1 cellular context compared by ENCODE assay signal in genomic region chr1:109877320-109877771, GRCh38.
TF ChIP-seq lines count a peak whose summit lies in the region.

No MANE protein-coding gene starts in this region.

TF ChIP-seq in HepG2, 621 proteins besides CTCF, POLR2A, EP300 and RAD21 (continued from another document and continues in another):
- peak; percentile 20; the same call in 1 of the 2 replicates for TF ChIP-seq PATZ1 (CRISPR knock-in tag; IDR thresholded peaks at IDR 0.05)
- TF ChIP-seq ZBTB7B (CRISPR knock-in tag; IDR thresholded peaks at IDR 0.05), result 0 out of 2 replicates have a peak, but pooled peaks have one; percentile 25
- no peak for TF ChIP-seq CCDC6 (CRISPR knock-in tag; IDR thresholded peaks at IDR 0.05)
- TF ChIP-seq, protein P1, sequence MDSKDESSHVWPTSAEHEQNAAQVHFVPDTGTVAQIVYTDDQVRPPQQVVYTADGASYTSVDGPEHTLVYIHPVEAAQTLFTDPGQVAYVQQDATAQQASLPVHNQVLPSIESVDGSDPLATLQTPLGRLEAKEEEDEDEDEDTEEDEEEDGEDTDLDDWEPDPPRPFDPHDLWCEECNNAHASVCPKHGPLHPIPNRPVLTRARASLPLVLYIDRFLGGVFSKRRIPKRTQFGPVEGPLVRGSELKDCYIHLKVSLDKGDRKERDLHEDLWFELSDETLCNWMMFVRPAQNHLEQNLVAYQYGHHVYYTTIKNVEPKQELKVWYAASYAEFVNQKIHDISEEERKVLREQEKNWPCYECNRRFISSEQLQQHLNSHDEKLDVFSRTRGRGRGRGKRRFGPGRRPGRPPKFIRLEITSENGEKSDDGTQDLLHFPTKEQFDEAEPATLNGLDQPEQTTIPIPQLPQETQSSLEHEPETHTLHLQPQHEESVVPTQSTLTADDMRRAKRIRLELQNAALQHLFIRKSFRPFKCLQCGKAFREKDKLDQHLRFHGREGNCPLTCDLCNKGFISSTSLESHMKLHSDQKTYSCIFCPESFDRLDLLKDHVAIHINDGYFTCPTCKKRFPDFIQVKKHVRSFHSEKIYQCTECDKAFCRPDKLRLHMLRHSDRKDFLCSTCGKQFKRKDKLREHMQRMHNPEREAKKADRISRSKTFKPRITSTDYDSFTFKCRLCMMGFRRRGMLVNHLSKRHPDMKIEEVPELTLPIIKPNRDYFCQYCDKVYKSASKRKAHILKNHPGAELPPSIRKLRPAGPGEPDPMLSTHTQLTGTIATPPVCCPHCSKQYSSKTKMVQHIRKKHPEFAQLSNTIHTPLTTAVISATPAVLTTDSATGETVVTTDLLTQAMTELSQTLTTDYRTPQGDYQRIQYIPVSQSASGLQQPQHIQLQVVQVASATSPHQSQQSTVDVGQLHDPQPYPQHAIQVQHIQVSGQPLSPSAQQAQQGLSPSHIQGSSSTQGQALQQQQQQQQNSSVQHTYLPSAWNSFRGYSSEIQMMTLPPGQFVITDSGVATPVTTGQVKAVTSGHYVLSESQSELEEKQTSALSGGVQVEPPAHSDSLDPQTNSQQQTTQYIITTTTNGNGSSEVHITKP (CRISPR knock-in tag; IDR thresholded peaks at IDR 0.05; ENCODE audit: low read depth), result no peak
- no peak; the same call in 1 of the 2 replicates for TF ChIP-seq ZNF782 (CRISPR knock-in tag; IDR thresholded peaks at IDR 0.05; ENCODE audit: borderline replicate concordance)
- TF ChIP-seq ARHGAP35 (CRISPR knock-in tag; IDR thresholded peaks at IDR 0.05; ENCODE audit: borderline replicate concordance), result no peak
- no peak for TF ChIP-seq HDAC1 (CRISPR knock-in tag; IDR thresholded peaks at IDR 0.05)
- no peak for TF ChIP-seq ZBTB38 (CRISPR knock-in tag; IDR thresholded peaks at IDR 0.05)
- TF ChIP-seq RARA (CRISPR knock-in tag; IDR thresholded peaks at IDR 0.05), result 0 out of 2 replicates have a peak, but pooled peaks have one; percentile 22
- TF ChIP-seq CEBPG (CRISPR knock-in tag; IDR thresholded peaks at IDR 0.05), result peak; percentile 71
- no peak for TF ChIP-seq ZNF33A (CRISPR knock-in tag; IDR thresholded peaks at IDR 0.05; ENCODE audit: borderline replicate concordance)
- TF ChIP-seq, protein P2, sequence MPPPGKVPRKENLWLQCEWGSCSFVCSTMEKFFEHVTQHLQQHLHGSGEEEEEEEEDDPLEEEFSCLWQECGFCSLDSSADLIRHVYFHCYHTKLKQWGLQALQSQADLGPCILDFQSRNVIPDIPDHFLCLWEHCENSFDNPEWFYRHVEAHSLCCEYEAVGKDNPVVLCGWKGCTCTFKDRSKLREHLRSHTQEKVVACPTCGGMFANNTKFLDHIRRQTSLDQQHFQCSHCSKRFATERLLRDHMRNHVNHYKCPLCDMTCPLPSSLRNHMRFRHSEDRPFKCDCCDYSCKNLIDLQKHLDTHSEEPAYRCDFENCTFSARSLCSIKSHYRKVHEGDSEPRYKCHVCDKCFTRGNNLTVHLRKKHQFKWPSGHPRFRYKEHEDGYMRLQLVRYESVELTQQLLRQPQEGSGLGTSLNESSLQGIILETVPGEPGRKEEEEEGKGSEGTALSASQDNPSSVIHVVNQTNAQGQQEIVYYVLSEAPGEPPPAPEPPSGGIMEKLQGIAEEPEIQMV (CRISPR knock-in tag; IDR thresholded peaks at IDR 0.05; ENCODE audit: low read depth), result 0 out of 2 replicates have a peak, but pooled peaks have one; percentile 24
- no peak for TF ChIP-seq CBX2 (IDR thresholded peaks at IDR 0.05; ENCODE audit: low read depth, low read length)
- TF ChIP-seq CBX2 (CRISPR knock-in tag; IDR thresholded peaks at IDR 0.05; ENCODE audit: low read depth), result no peak
- TF ChIP-seq KDM4B (CRISPR knock-in tag; IDR thresholded peaks at IDR 0.05), result no peak
- no peak for TF ChIP-seq ARID2 (CRISPR knock-in tag; IDR thresholded peaks at IDR 0.05; ENCODE audit: borderline replicate concordance)
- TF ChIP-seq, protein P3, sequence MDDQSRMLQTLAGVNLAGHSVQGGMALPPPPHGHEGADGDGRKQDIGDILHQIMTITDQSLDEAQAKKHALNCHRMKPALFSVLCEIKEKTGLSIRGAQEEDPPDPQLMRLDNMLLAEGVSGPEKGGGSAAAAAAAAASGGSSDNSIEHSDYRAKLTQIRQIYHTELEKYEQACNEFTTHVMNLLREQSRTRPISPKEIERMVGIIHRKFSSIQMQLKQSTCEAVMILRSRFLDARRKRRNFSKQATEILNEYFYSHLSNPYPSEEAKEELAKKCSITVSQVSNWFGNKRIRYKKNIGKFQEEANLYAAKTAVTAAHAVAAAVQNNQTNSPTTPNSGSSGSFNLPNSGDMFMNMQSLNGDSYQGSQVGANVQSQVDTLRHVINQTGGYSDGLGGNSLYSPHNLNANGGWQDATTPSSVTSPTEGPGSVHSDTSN (CRISPR knock-in tag; IDR thresholded peaks at IDR 0.05; ENCODE audit: borderline replicate concordance), result 0 out of 2 replicates have a peak, but pooled peaks have one; percentile 26
- no peak for TF ChIP-seq KLF11 (CRISPR knock-in tag; IDR thresholded peaks at IDR 0.05)
- TF ChIP-seq SAP130 (CRISPR knock-in tag; IDR thresholded peaks at IDR 0.05; ENCODE audit: low read depth), result peak; percentile 55
- no peak for TF ChIP-seq ZNF333 (CRISPR knock-in tag; IDR thresholded peaks at IDR 0.05; ENCODE audit: borderline replicate concordance)
- TF ChIP-seq, protein P4, sequence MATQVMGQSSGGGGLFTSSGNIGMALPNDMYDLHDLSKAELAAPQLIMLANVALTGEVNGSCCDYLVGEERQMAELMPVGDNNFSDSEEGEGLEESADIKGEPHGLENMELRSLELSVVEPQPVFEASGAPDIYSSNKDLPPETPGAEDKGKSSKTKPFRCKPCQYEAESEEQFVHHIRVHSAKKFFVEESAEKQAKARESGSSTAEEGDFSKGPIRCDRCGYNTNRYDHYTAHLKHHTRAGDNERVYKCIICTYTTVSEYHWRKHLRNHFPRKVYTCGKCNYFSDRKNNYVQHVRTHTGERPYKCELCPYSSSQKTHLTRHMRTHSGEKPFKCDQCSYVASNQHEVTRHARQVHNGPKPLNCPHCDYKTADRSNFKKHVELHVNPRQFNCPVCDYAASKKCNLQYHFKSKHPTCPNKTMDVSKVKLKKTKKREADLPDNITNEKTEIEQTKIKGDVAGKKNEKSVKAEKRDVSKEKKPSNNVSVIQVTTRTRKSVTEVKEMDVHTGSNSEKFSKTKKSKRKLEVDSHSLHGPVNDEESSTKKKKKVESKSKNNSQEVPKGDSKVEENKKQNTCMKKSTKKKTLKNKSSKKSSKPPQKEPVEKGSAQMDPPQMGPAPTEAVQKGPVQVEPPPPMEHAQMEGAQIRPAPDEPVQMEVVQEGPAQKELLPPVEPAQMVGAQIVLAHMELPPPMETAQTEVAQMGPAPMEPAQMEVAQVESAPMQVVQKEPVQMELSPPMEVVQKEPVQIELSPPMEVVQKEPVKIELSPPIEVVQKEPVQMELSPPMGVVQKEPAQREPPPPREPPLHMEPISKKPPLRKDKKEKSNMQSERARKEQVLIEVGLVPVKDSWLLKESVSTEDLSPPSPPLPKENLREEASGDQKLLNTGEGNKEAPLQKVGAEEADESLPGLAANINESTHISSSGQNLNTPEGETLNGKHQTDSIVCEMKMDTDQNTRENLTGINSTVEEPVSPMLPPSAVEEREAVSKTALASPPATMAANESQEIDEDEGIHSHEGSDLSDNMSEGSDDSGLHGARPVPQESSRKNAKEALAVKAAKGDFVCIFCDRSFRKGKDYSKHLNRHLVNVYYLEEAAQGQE (IDR thresholded peaks at IDR 0.05; ENCODE audit: borderline replicate concordance in 1 of 2, low read depth in 1 of 2, low read length in 2 of 2), result no peak
- no peak for TF ChIP-seq PAF1 (CRISPR knock-in tag; IDR thresholded peaks at IDR 0.05)
- TF ChIP-seq, protein P5, sequence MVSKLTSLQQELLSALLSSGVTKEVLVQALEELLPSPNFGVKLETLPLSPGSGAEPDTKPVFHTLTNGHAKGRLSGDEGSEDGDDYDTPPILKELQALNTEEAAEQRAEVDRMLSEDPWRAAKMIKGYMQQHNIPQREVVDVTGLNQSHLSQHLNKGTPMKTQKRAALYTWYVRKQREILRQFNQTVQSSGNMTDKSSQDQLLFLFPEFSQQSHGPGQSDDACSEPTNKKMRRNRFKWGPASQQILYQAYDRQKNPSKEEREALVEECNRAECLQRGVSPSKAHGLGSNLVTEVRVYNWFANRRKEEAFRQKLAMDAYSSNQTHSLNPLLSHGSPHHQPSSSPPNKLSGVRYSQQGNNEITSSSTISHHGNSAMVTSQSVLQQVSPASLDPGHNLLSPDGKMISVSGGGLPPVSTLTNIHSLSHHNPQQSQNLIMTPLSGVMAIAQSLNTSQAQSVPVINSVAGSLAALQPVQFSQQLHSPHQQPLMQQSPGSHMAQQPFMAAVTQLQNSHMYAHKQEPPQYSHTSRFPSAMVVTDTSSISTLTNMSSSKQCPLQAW (CRISPR knock-in tag; IDR thresholded peaks at IDR 0.05), result peak; percentile 48; the same call in 1 of the 2 replicates
- TF ChIP-seq, protein P6, sequence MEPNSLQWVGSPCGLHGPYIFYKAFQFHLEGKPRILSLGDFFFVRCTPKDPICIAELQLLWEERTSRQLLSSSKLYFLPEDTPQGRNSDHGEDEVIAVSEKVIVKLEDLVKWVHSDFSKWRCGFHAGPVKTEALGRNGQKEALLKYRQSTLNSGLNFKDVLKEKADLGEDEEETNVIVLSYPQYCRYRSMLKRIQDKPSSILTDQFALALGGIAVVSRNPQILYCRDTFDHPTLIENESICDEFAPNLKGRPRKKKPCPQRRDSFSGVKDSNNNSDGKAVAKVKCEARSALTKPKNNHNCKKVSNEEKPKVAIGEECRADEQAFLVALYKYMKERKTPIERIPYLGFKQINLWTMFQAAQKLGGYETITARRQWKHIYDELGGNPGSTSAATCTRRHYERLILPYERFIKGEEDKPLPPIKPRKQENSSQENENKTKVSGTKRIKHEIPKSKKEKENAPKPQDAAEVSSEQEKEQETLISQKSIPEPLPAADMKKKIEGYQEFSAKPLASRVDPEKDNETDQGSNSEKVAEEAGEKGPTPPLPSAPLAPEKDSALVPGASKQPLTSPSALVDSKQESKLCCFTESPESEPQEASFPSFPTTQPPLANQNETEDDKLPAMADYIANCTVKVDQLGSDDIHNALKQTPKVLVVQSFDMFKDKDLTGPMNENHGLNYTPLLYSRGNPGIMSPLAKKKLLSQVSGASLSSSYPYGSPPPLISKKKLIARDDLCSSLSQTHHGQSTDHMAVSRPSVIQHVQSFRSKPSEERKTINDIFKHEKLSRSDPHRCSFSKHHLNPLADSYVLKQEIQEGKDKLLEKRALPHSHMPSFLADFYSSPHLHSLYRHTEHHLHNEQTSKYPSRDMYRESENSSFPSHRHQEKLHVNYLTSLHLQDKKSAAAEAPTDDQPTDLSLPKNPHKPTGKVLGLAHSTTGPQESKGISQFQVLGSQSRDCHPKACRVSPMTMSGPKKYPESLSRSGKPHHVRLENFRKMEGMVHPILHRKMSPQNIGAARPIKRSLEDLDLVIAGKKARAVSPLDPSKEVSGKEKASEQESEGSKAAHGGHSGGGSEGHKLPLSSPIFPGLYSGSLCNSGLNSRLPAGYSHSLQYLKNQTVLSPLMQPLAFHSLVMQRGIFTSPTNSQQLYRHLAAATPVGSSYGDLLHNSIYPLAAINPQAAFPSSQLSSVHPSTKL (CRISPR knock-in tag; IDR thresholded peaks at IDR 0.05), result peak; percentile 46; the same call in 1 of the 2 replicates
- TF ChIP-seq MEIS2 (CRISPR knock-in tag; IDR thresholded peaks at IDR 0.05), result no peak
- no peak for TF ChIP-seq GFI1 (CRISPR knock-in tag; IDR thresholded peaks at IDR 0.05; ENCODE audit: borderline replicate concordance)
- no peak for TF ChIP-seq ZNF432 (CRISPR knock-in tag; IDR thresholded peaks at IDR 0.05; ENCODE audit: borderline replicate concordance)
- no peak for TF ChIP-seq GLI4 (CRISPR knock-in tag; IDR thresholded peaks at IDR 0.05; ENCODE audit: borderline replicate concordance)
- peak; percentile 34; the same call in 1 of the 2 replicates for TF ChIP-seq FOXO1 (CRISPR knock-in tag; IDR thresholded peaks at IDR 0.05)
- TF ChIP-seq HNF1A (IDR thresholded peaks at IDR 0.05; ENCODE audit: low read depth), result no peak
- peak; percentile 33; the same call in 1 of the 2 replicates for TF ChIP-seq HNF1A (CRISPR knock-in tag; IDR thresholded peaks at IDR 0.05; ENCODE audit: borderline replicate concordance)
- no peak for TF ChIP-seq YEATS2 (CRISPR knock-in tag; IDR thresholded peaks at IDR 0.05; ENCODE audit: borderline replicate concordance)
- no peak for TF ChIP-seq ZNF776 (CRISPR knock-in tag; IDR thresholded peaks at IDR 0.05)
- TF ChIP-seq SAFB2 (CRISPR knock-in tag; IDR thresholded peaks at IDR 0.05; ENCODE audit: borderline replicate concordance, low read depth), result no peak
